1 cellular context compared by ENCODE assay signal in the genomic region with DNA sequence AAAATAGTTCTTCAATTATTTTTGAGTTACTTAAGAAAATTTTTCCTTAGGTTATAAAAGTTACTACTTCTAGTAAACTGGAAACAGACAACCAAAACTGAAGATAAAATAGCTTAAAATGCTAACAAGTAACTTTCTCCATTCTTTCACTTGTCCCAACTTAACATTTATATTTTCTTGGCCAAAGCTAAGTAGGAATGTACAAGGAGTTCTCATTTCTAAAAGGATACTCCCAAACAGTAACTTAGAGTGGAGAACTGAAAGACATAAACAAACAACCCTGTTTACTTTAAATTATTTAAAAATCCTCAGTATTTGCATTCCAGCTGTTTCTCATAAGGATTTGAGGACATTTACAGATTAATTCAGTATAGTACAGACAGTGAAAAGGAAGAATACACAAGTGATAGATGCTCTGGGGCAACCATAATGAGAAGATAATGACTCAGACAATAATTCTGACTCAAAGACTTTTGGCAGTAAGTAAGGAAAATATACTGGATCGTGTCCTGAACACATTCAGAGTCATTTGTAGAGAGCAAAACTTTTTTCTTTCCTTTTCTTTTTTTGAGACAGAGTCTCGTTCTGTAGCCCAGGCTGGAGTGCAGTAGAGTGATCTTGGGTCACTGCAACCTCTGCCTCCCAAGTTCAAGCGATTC.
TF ChIP-seq lines count a peak whose summit lies in the region.

No MANE protein-coding gene starts in this region.

TF ChIP-seq in IMR-90, 13 proteins besides CTCF, POLR2A, EP300 and RAD21:
- peak; percentile 58 for TF ChIP-seq CEBPB (IDR thresholded peaks at IDR 0.05; ENCODE audit: low read depth, low read length)
- TF ChIP-seq SMC3 (IDR thresholded peaks at IDR 0.05; ENCODE audit: low read depth, low read length): no peak
- no peak for TF ChIP-seq MAFK (IDR thresholded peaks at IDR 0.05; ENCODE audit: low read depth, low read length)
- TF ChIP-seq MAZ (IDR thresholded peaks at IDR 0.05; ENCODE audit: borderline replicate concordance, low read depth, low read length): no peak
- TF ChIP-seq RCOR1 (IDR thresholded peaks at IDR 0.05; ENCODE audit: insufficient replicate concordance, low read length): no peak
- no peak for TF ChIP-seq MXI1 (IDR thresholded peaks at IDR 0.05; ENCODE audit: borderline replicate concordance, low read depth, low read length)
- no peak for TF ChIP-seq USF2 (IDR thresholded peaks at IDR 0.05; ENCODE audit: low read depth, low read length)
- TF ChIP-seq FOS (IDR thresholded peaks at IDR 0.05; ENCODE audit: low read depth, low read length): peak; percentile 83
- TF ChIP-seq NFE2L2 (IDR thresholded peaks at IDR 0.05; ENCODE audit: low read depth, low read length): no peak
- TF ChIP-seq CHD1 (IDR thresholded peaks at IDR 0.05; ENCODE audit: low read depth, low read length): no peak
- no peak for TF ChIP-seq RFX5 (IDR thresholded peaks at IDR 0.05; ENCODE audit: low read depth, low read length)
- no peak for TF ChIP-seq BHLHE40 (IDR thresholded peaks at IDR 0.05; ENCODE audit: low read depth, low read length)
- TF ChIP-seq, protein P1, sequence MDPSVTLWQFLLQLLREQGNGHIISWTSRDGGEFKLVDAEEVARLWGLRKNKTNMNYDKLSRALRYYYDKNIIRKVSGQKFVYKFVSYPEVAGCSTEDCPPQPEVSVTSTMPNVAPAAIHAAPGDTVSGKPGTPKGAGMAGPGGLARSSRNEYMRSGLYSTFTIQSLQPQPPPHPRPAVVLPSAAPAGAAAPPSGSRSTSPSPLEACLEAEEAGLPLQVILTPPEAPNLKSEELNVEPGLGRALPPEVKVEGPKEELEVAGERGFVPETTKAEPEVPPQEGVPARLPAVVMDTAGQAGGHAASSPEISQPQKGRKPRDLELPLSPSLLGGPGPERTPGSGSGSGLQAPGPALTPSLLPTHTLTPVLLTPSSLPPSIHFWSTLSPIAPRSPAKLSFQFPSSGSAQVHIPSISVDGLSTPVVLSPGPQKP (IDR thresholded peaks at IDR 0.05; ENCODE audit: borderline replicate concordance, low read depth, low read length): no peak
